3 cellular contexts compared by ENCODE assay signal in genomic region chr15:45417303-45417950, GRCh38.
A peak's percentile ranks its signal among the peaks of the same experiment; 100 is the strongest.
TF ChIP-seq lines count a peak whose summit lies in the region.

No MANE protein-coding gene starts in this region.

TF ChIP-seq in HepG2, 621 proteins besides CTCF, POLR2A, EP300 and RAD21:
- TF ChIP-seq CC2D1A (CRISPR knock-in tag; IDR thresholded peaks at IDR 0.05): no peak
- 0 out of 2 replicates have a peak, but pooled peaks have one; percentile 11 for TF ChIP-seq MAFF (IDR thresholded peaks at IDR 0.05; ENCODE audit: low read depth, low read length)
- peak; percentile 56 for TF ChIP-seq ATF7 (IDR thresholded peaks at IDR 0.05)
- TF ChIP-seq ATF7 (CRISPR knock-in tag; IDR thresholded peaks at IDR 0.05): no peak

TF ChIP-seq in K562, 482 proteins besides CTCF, POLR2A, EP300 and RAD21 (continues in another document):
- no peak for TF ChIP-seq EWSR1 (IDR thresholded peaks at IDR 0.05; ENCODE audit: borderline replicate concordance, low read depth, partially characterized antibody)
- peak; percentile 70; the same call in 1 of the 2 replicates for TF ChIP-seq POLR2AphosphoS5 (IDR thresholded peaks at IDR 0.05; ENCODE audit: control insufficient read depth, insufficient read depth, low read depth, low read length)
- TF ChIP-seq, protein P1, sequence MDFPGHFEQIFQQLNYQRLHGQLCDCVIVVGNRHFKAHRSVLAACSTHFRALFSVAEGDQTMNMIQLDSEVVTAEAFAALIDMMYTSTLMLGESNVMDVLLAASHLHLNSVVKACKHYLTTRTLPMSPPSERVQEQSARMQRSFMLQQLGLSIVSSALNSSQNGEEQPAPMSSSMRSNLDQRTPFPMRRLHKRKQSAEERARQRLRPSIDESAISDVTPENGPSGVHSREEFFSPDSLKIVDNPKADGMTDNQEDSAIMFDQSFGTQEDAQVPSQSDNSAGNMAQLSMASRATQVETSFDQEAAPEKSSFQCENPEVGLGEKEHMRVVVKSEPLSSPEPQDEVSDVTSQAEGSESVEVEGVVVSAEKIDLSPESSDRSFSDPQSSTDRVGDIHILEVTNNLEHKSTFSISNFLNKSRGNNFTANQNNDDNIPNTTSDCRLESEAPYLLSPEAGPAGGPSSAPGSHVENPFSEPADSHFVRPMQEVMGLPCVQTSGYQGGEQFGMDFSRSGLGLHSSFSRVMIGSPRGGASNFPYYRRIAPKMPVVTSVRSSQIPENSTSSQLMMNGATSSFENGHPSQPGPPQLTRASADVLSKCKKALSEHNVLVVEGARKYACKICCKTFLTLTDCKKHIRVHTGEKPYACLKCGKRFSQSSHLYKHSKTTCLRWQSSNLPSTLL (IDR thresholded peaks at IDR 0.05): no peak
- TF ChIP-seq, protein P2, sequence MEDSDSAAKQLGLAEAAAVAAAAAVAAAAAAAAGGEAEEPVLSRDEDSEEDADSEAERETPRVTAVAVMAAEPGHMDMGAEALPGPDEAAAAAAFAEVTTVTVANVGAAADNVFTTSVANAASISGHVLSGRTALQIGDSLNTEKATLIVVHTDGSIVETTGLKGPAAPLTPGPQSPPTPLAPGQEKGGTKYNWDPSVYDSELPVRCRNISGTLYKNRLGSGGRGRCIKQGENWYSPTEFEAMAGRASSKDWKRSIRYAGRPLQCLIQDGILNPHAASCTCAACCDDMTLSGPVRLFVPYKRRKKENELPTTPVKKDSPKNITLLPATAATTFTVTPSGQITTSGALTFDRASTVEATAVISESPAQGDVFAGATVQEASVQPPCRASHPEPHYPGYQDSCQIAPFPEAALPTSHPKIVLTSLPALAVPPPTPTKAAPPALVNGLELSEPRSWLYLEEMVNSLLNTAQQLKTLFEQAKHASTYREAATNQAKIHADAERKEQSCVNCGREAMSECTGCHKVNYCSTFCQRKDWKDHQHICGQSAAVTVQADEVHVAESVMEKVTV (CRISPR knock-in tag; IDR thresholded peaks at IDR 0.05): no peak
- TF ChIP-seq HDGF (IDR thresholded peaks at IDR 0.05): no peak
- no peak for TF ChIP-seq ZKSCAN3 (CRISPR knock-in tag; IDR thresholded peaks at IDR 0.05)
- peak; percentile 97 for TF ChIP-seq FOSL1 (tag; conservative IDR thresholded peaks at IDR 0.05)
- TF ChIP-seq, protein P3, sequence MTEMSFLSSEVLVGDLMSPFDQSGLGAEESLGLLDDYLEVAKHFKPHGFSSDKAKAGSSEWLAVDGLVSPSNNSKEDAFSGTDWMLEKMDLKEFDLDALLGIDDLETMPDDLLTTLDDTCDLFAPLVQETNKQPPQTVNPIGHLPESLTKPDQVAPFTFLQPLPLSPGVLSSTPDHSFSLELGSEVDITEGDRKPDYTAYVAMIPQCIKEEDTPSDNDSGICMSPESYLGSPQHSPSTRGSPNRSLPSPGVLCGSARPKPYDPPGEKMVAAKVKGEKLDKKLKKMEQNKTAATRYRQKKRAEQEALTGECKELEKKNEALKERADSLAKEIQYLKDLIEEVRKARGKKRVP (CRISPR knock-in tag; IDR thresholded peaks at IDR 0.05): no peak
- no peak for TF ChIP-seq KAT8 (IDR thresholded peaks at IDR 0.05; ENCODE audit: low read depth)
- 0 out of 2 replicates have a peak, but pooled peaks have one; percentile 50 for TF ChIP-seq BACH1 (tag; IDR thresholded peaks at IDR 0.05)

TF ChIP-seq in GM23338, 12 proteins besides CTCF, POLR2A, EP300 and RAD21:
- TF ChIP-seq REST (IDR thresholded peaks at IDR 0.05; ENCODE audit: unreplicated experiment): no peak
- TF ChIP-seq ZNF462 (CRISPR knock-in tag; IDR thresholded peaks at IDR 0.05): no peak
- TF ChIP-seq EZH2phosphoT487 (IDR thresholded peaks at IDR 0.05; ENCODE audit: unreplicated experiment): no peak
- no peak for TF ChIP-seq CREB1 (CRISPR knock-in tag; IDR thresholded peaks at IDR 0.05; ENCODE audit: low read depth)
- TF ChIP-seq NANOG (IDR thresholded peaks at IDR 0.05; ENCODE audit: borderline replicate concordance): no peak
- no peak for TF ChIP-seq POLR2AphosphoS5 (IDR thresholded peaks at IDR 0.05; ENCODE audit: low read depth)
- no peak for TF ChIP-seq JUNB (IDR thresholded peaks at IDR 0.05; ENCODE audit: unreplicated experiment)
- TF ChIP-seq STAT1 (IDR thresholded peaks at IDR 0.05; ENCODE audit: unreplicated experiment): no peak
- TF ChIP-seq ZNF114 (CRISPR knock-in tag; IDR thresholded peaks at IDR 0.05): no peak
- TF ChIP-seq ZNF331 (CRISPR knock-in tag; IDR thresholded peaks at IDR 0.05; ENCODE audit: low read depth): no peak
- TF ChIP-seq EZH2 (IDR thresholded peaks at IDR 0.05; ENCODE audit: low read depth, unreplicated experiment): no peak
